11 cellular contexts compared by ENCODE assay signal in the genomic region with DNA sequence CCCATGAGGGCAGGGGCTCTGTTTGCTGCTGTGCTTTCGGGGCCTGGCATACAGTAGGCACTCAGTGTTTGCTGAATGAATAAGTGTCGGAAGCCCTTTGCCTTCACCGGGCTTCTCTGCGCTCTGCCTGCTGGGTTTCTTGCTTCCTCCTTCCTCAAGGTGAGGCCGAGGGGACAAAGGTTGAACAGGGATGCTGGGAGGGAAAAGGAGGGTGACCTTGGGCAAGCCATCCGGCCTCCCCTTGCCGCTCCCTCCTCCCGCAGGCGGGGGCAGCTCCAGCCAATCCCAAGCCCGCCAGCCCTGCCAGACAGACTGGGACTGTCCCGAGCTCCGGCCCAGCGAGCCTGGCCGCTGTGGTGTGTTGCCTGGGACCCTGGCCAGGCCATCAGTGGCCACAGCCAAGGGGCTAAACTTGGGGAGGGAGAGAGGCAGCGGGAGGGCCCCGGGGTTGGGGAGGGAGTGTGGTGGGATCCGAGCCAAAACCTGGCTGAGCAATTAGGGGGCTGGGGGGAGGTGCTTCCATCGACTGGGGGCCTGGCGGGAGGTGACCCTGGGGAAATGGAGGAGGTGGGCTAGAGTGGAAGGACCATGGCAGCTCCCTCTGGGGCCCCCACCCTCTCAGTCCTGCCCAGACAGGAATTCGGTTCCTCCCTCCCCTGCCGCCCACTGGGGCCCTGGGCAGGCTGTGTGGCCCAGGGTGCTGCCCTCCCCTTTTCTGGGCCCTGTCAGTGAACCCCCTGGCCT. TPM values are rescaled to one million over a fixed set of nuclear protein-coding genes. Genes with fewer than 3 reads are reported as not detected.
DNase-seq lines count a peak whose midpoint lies in the region; ATAC-seq, FAIRE-seq and TF ChIP-seq lines count a peak whose summit lies in the region.
"Had no signal": no experiment of that assay in that cellular context is flagged by ENCODE, and none has a peak within 500 bp of the region (broad histone marks: within the 10 kb centered on the region; RNA-seq: fewer than 3 reads in every experiment).

No MANE protein-coding gene starts in this region.

- peak; percentile 48 for FAIRE-seq in H1 (lab: Jason Lieb, UNC)
- FAIRE-seq: colon had no signal

- H2BK15ac ChIP-seq in H1 (ENCODE audit: low read length), result peak overlapping the region; percentile 100; the same call in 1 of the 2 replicates

- intact Hi-C loops in right lobe of liver (cut with DNase I), result loop anchor here in 1 of 2 donors (10.0 kb wide), 1 partner anchor 145 kb away; no protein-coding TSS in a partner anchor

- H3K9ac ChIP-seq in H1 (replicated peaks in 1 of 4; ENCODE audit: extremely low read depth in 1 of 4, low read depth in 3 of 4, low read length in 3 of 4) (peak overlapping the region in 3 of 4 experiments; percentile 71 to 90 (median 85); a peak in 6 of 7 replicates), stomach smooth muscle (ENCODE audit: low read length in 2 of 2) (peak overlapping the region in 1 of 2 donors; percentile 36)

- H3K4me3 ChIP-seq in H1 (ENCODE audit: extremely low read depth in 1 of 4, insufficient read depth in 2 of 4, low read depth in 3 of 4, low read length in 4 of 4) (peak overlapping the region; percentile 35 to 86 (median 54)), right lobe of liver (no peak overlapping the region), stomach smooth muscle (ENCODE audit: low read length in 2 of 2) (peak overlapping the region in 1 of 2 donors; percentile 61)

- TF ChIP-seq EP300 in H1 (IDR thresholded peaks at IDR 0.05; ENCODE audit: borderline replicate concordance in 1 of 2, low read depth in 2 of 2, low read length in 2 of 2), result no peak

- ATAC-seq in right lobe of liver (peak; percentile 42 to 55 (median 46)), HG03565 (IDR thresholded peaks at IDR 0.05; ENCODE audit: unreplicated experiment) (no peak)

- H2BK5ac ChIP-seq in H1 (ENCODE audit: low read depth, low read length), result peak overlapping the region; percentile 99

- no peak overlapping the region for H3K23ac ChIP-seq in H1 (ENCODE audit: insufficient read length)

- H3K14ac ChIP-seq in H1 (ENCODE audit: insufficient read length), result peak overlapping the region; percentile 69

- peaks cover 9% of the 10 kb centered on the region for H3K4me1 Mint-ChIP-seq in activated CD4-positive, alpha-beta memory T cell treated with anti-CD3 and anti-CD28 coated beads, Interleukin-2, amount 10 ng/mL, durations not matched to agents 7 days and 5 days

- H4K8ac ChIP-seq in H1 (ENCODE audit: extremely low read depth, insufficient read depth, low read length), result peak overlapping the region; percentile 95; the same call in 1 of the 2 replicates

- H3K4me2 ChIP-seq in H1 (ENCODE audit: insufficient read depth in 1 of 2, low read depth in 2 of 2, low read length in 2 of 2), result peak overlapping the region; percentile 89 to 97

- H3K18ac ChIP-seq in H1 (ENCODE audit: extremely low read depth, low read length), result peak overlapping the region; percentile 100

- H3K79me1 ChIP-seq in H1 (ENCODE audit: low read depth, low read length), result peaks cover 4% of the 10 kb centered on the region

- H3K79me2 ChIP-seq in H1 (ENCODE audit: control insufficient read depth in 1 of 2, insufficient read depth in 2 of 2, low read length in 2 of 2), result peaks cover 3 to 12% of the 10 kb centered on the region in 2 experiments; a peak in 3 of 4 replicates

- peaks cover 2 to 30% (median 26%) of the 10 kb centered on the region in 4 experiments for H3K4me1 ChIP-seq in H1 (replicated peaks in 1 of 4; ENCODE audit: control insufficient read depth in 3 of 4, insufficient read depth in 4 of 4, low read length in 3 of 4)
- peaks cover 0 to 31% (median 9%) of the 10 kb centered on the region in 4 donors for H3K4me1 ChIP-seq in right lobe of liver
- peaks cover 48% of the 10 kb centered on the region for H3K4me1 ChIP-seq in stomach smooth muscle (ENCODE audit: control insufficient read depth, insufficient read depth, low read length)

- TF ChIP-seq RAD21 in H1 (IDR thresholded peaks at IDR 0.05 in 1 of 2, conservative IDR thresholded peaks at IDR 0.05 in 1 of 2; ENCODE audit: low read depth in 2 of 2, low read length in 2 of 2), result no peak

- WGBS in H1 (ENCODE audit: extremely low coverage in 1 of 2, insufficient coverage in 1 of 2, insufficient read length in 1 of 2, insufficient replicate concordance in 2 of 2, low coverage in 1 of 2, low lambda C conversion rate in 2 of 2, missing lambda C conversion rate in 1 of 2), 2 experiments, result 4% methylated on average over 16 of the region's 21 CpGs; no CpG with 5 or more reads in 1 of the 2 experiments
- no CpG with 5 or more reads among the region's 21 CpGs for WGBS in right lobe of liver (ENCODE audit: insufficient coverage, low coverage, low lambda C conversion rate, missing lambda C conversion rate)

- H3K56ac ChIP-seq in H1 (replicated peaks; ENCODE audit: insufficient read length, low read depth, low read length), result peak overlapping the region; percentile 93

- no peak overlapping the region for H2AFZ ChIP-seq in H1 (ENCODE audit: low read length)

- CTCF ChIA-PET in H1 (lab: Charles Lee; ENCODE audit: partially characterized antibody), result interaction anchor here (0.6 to 9.3 kb wide), 32 partner anchors 9 to 228 kb away, joined by 3 to 129 read pairs (median 5); partner anchors contain the start of genes COX8A, MARK2 and NAA40
- CTCF ChIA-PET in activated CD4-positive, alpha-beta memory T cell treated with anti-CD3 and anti-CD28 coated beads, Interleukin-2, amount 10 ng/mL, durations not matched to agents 7 days and 5 days (lab: Charles Lee), result interaction anchor here (0.7 to 2.5 kb wide), 3 partner anchors 82 to 282 kb away, joined by 3 to 11 read pairs (median 3); partner anchors contain the start of gene MARK2

- peaks cover 4 to 5% of the 10 kb centered on the region in 2 experiments for H4K20me1 ChIP-seq in H1 (replicated peaks in 1 of 2; ENCODE audit: control insufficient read depth in 1 of 2, insufficient read depth in 2 of 2, low read length in 2 of 2)

- H2BK12ac ChIP-seq in H1 (ENCODE audit: low read depth, low read length), result peak overlapping the region; percentile 97

- TF ChIP-seq CTCF in H1 (IDR thresholded peaks at IDR 0.05; ENCODE audit: control extremely low read depth in 1 of 3, insufficient read depth in 1 of 3, low read depth in 1 of 3, low read length in 3 of 3), result no peak
- no peak for TF ChIP-seq CTCF in right lobe of liver (IDR thresholded peaks at IDR 0.05)

- no peak overlapping the region for H3K4me3 Mint-ChIP-seq in activated CD4-positive, alpha-beta memory T cell treated with anti-CD3 and anti-CD28 coated beads, Interleukin-2, amount 10 ng/mL, durations not matched to agents 7 days and 5 days
- H3K4me3 Mint-ChIP-seq: HFFc6 had no signal

- peak overlapping the region; percentile 96 for H3K4ac ChIP-seq in H1 (replicated peaks; ENCODE audit: insufficient read length, low read depth, low read length)

- peaks cover 0 to under 1% (median 0%) of the 10 kb centered on the region in 4 experiments; a peak in 2 of 8 replicates for H3K36me3 ChIP-seq in H1 (ENCODE audit: control insufficient read depth in 2 of 4, insufficient read depth in 4 of 4, low read length in 3 of 4)
- no peaks in the 10 kb centered on the region for H3K36me3 ChIP-seq in right lobe of liver
- H3K36me3 ChIP-seq in stomach smooth muscle (ENCODE audit: control insufficient read depth in 2 of 2, insufficient read depth in 2 of 2, low read length in 2 of 2), result no peaks in the 10 kb centered on the region

- peaks cover 36% of the 10 kb centered on the region for H3K27me3 Mint-ChIP-seq in activated CD4-positive, alpha-beta memory T cell treated with anti-CD3 and anti-CD28 coated beads, Interleukin-2, amount 10 ng/mL, durations not matched to agents 7 days and 5 days

- H3K27ac Mint-ChIP-seq in activated CD4-positive, alpha-beta memory T cell treated with anti-CD3 and anti-CD28 coated beads, Interleukin-2, amount 10 ng/mL, durations not matched to agents 7 days and 5 days, result no peak overlapping the region
- H3K27ac Mint-ChIP-seq: HFFc6 had no signal

- H3K27ac ChIP-seq in H1 (ENCODE audit: low read depth, low read length) (peak overlapping the region; percentile 95), right lobe of liver (no peak overlapping the region), stomach smooth muscle (ENCODE audit: low read length) (peak overlapping the region; percentile 78)

- POLR2A ChIA-PET in H1 (lab: Charles Lee; ENCODE audit: partially characterized antibody), result interaction anchor here (0.6 to 10.7 kb wide), 31 partner anchors 11 to 1079 kb away, joined by 3 to 173 read pairs (median 4); partner anchors contain the start of genes COX8A, MARK2, NAA40 and STIP1
- POLR2A ChIA-PET in activated CD4-positive, alpha-beta memory T cell treated with anti-CD3 and anti-CD28 coated beads, Interleukin-2, amount 10 ng/mL, durations not matched to agents 7 days and 5 days (lab: Charles Lee), result interaction anchor here (1.1 kb wide), 1 partner anchor 54 kb away, joined by 3 read pairs; the partner anchor contains the start of gene COX8A

- peak overlapping the region; percentile 100 for H4K91ac ChIP-seq in H1 (replicated peaks; ENCODE audit: insufficient read length, low read length)

- H3K9me3 ChIP-seq in H1 (ENCODE audit: insufficient read depth in 2 of 2, low read depth in 1 of 2, low read length in 1 of 2), result no peaks in the 10 kb centered on the region
- no peaks in the 10 kb centered on the region for H3K9me3 ChIP-seq in right lobe of liver
- H3K9me3 ChIP-seq in stomach smooth muscle (ENCODE audit: control insufficient read depth in 2 of 2, low read length in 2 of 2), result no peaks in the 10 kb centered on the region

- H3K27me3 ChIP-seq in H1 (replicated peaks in 1 of 4; ENCODE audit: control insufficient read depth in 3 of 4, extremely low read depth in 1 of 4, insufficient read depth in 3 of 4, low read length in 3 of 4) (peaks cover 0 to 5% (median 0%) of the 10 kb centered on the region in 4 experiments; a peak in 2 of 7 replicates), right lobe of liver (peaks cover 0 to 5% of the 10 kb centered on the region in 2 donors), stomach smooth muscle (ENCODE audit: control insufficient read depth in 1 of 2, insufficient read depth in 2 of 2, low read length in 2 of 2) (no peaks in the 10 kb centered on the region)

- H2AK5ac ChIP-seq in H1 (ENCODE audit: low read depth, low read length), result peak overlapping the region; percentile 91; the same call in 1 of the 2 replicates

- H2BK20ac ChIP-seq in H1 (ENCODE audit: low read length), result peak overlapping the region; percentile 90

- TF ChIP-seq POLR2A in H1 (IDR thresholded peaks at IDR 0.05; ENCODE audit: control extremely low read depth in 1 of 2, low read depth in 2 of 2, low read length in 2 of 2) (no peak; a peak in 1 of 3 replicates), right lobe of liver (IDR thresholded peaks at IDR 0.05) (no peak)

- no peaks in the 10 kb centered on the region for H3K9me3 Mint-ChIP-seq in activated CD4-positive, alpha-beta memory T cell treated with anti-CD3 and anti-CD28 coated beads, Interleukin-2, amount 10 ng/mL, durations not matched to agents 7 days and 5 days
- H3K9me3 Mint-ChIP-seq: HFFc6 had no signal

- H3K36me3 Mint-ChIP-seq in activated CD4-positive, alpha-beta memory T cell treated with anti-CD3 and anti-CD28 coated beads, Interleukin-2, amount 10 ng/mL, durations not matched to agents 7 days and 5 days (ENCODE audit: low read depth), result no peaks in the 10 kb centered on the region

- DNase-seq in HuH-7 (ENCODE audit: low spot score) (peak; percentile 39), H1 (ENCODE audit: low read depth in 1 of 2, low spot score in 2 of 2) (peak in 1 of 2 experiments; percentile 85), right lobe of liver (no peak), HUDEP-2 (lab: John Stamatoyannopoulos, UW; ENCODE audit: unreplicated experiment in 76 of 76) (no peak), activated T-cell treated with anti-CD3 and anti-CD28 coated beads for 4 hours (no peak)
- no peak for DNase-seq in activated CD4-positive, alpha-beta memory T cell treated with anti-CD3 and anti-CD28 coated beads, Interleukin-2, amount 10 ng/mL, durations not matched to agents 7 days and 5 days
- DNase-seq: HFFc6, NCI-H1417 treated with DMSO at 0.1 percent for 48 hours had no signal

- peaks cover 29% of the 10 kb centered on the region for H3K23me2 ChIP-seq in H1 (ENCODE audit: low read depth, low read length)

- H2BK120ac ChIP-seq in H1 (replicated peaks; ENCODE audit: low read depth, low read length), result peak overlapping the region; percentile 76

- H4K5ac ChIP-seq in H1 (ENCODE audit: insufficient read length, low read depth, low read length), result peak overlapping the region; percentile 98

RNA-seq across cellular contexts. Expression of gene RCOR2, which starts 3.3 kb away (rescaled TPM):
- total RNA-seq in H1 (2021; fragmentation: NEBNext Ultra II Directional; extraction: Animal tissue kit (Norgen Biotek cat#: 25700)), result 78.0 and 80.1 TPM in 2 replicates
- polyA plus RNA-seq in H1 (2011; rRNA removed), result 54.6 and 75.9 TPM in 2 replicates
- 67.2 TPM for polyA plus RNA-seq in H1 (2011; cell fraction: cytosol; rRNA removed)
- polyA plus RNA-seq in H1 (2011; cell fraction: nucleus; rRNA removed), result 110 TPM
- polyA plus RNA-seq in H1 (2012, experiment 1 of 2), result 55.1 to 84.2 TPM (median 78.1 TPM) in 4 replicates
- polyA plus RNA-seq in H1 (2012, experiment 2 of 2), result 64.1 TPM
- 47.1 TPM for polyA plus RNA-seq in H1 (2013, experiment 1 of 2)
- 41.5 TPM for polyA plus RNA-seq in H1 (2013, experiment 2 of 2)
- polyA minus RNA-seq in H1 (2011; rRNA and poly(A)+ RNA removed), result 54.5 and 69.3 TPM in 2 replicates
- 50.3 TPM for polyA minus RNA-seq in H1 (2011; cell fraction: cytosol; rRNA and poly(A)+ RNA removed)
- polyA minus RNA-seq in H1 (2011; cell fraction: nucleus; rRNA and poly(A)+ RNA removed), result 42.1 TPM
- total RNA-seq in right lobe of liver, result under 1 TPM in 1 of 6 experiments, not detected in 5; 0.15 TPM
- not detected for total RNA-seq in activated CD4-positive, alpha-beta memory T cell treated with anti-CD3 and anti-CD28 coated beads, Interleukin-2, amount 10 ng/mL, durations not matched to agents 7 days and 5 days

RNA-seq across cellular contexts. Expression of gene NAA40, which starts 18.5 kb away (rescaled TPM):
- 31.1 and 34.1 TPM in 2 replicates for total RNA-seq in H1 (2021; fragmentation: NEBNext Ultra II Directional; extraction: Animal tissue kit (Norgen Biotek cat#: 25700))
- 20.0 and 23.7 TPM in 2 replicates for polyA plus RNA-seq in H1 (2011; rRNA removed)
- polyA plus RNA-seq in H1 (2011; cell fraction: cytosol; rRNA removed), result 27.8 TPM
- 43.0 TPM for polyA plus RNA-seq in H1 (2011; cell fraction: nucleus; rRNA removed)
- polyA plus RNA-seq in H1 (2012, experiment 1 of 2), result 24.6 to 30.7 TPM (median 25.7 TPM) in 4 replicates
- polyA plus RNA-seq in H1 (2012, experiment 2 of 2), result 18.0 TPM
- 14.5 TPM for polyA plus RNA-seq in H1 (2013, experiment 1 of 2)
- 13.6 TPM for polyA plus RNA-seq in H1 (2013, experiment 2 of 2)
- polyA minus RNA-seq in H1 (2011; rRNA and poly(A)+ RNA removed), result 20.8 and 23.4 TPM in 2 replicates
- polyA minus RNA-seq in H1 (2011; cell fraction: cytosol; rRNA and poly(A)+ RNA removed), result 10.6 TPM
- 20.5 TPM for polyA minus RNA-seq in H1 (2011; cell fraction: nucleus; rRNA and poly(A)+ RNA removed)
- 1 to 10 TPM; 3.6 to 7.5 (median 4.6) TPM for total RNA-seq in right lobe of liver
- total RNA-seq in activated CD4-positive, alpha-beta memory T cell treated with anti-CD3 and anti-CD28 coated beads, Interleukin-2, amount 10 ng/mL, durations not matched to agents 7 days and 5 days, result 10 to 100 TPM; 28.9 to 31.1 TPM

RNA-seq across cellular contexts. Expression of gene COX8A, which starts 54.1 kb away (rescaled TPM):
- 365 and 413 TPM in 2 replicates for total RNA-seq in H1 (2021; fragmentation: NEBNext Ultra II Directional; extraction: Animal tissue kit (Norgen Biotek cat#: 25700))
- polyA plus RNA-seq in H1 (2011; rRNA removed), result 1,720 and 2,058 TPM in 2 replicates
- 801 TPM for polyA plus RNA-seq in H1 (2011; cell fraction: cytosol; rRNA removed)
- polyA plus RNA-seq in H1 (2011; cell fraction: nucleus; rRNA removed), result 895 TPM
- polyA plus RNA-seq in H1 (2012, experiment 1 of 2), result 439 to 800 TPM (median 741 TPM) in 4 replicates
- 1,693 TPM for polyA plus RNA-seq in H1 (2012, experiment 2 of 2)
- polyA plus RNA-seq in H1 (2013, experiment 1 of 2), result 891 TPM
- 816 TPM for polyA plus RNA-seq in H1 (2013, experiment 2 of 2)
- polyA minus RNA-seq in H1 (2011; rRNA and poly(A)+ RNA removed), result 145 and 160 TPM in 2 replicates
- 241 TPM for polyA minus RNA-seq in H1 (2011; cell fraction: cytosol; rRNA and poly(A)+ RNA removed)
- 152 TPM for polyA minus RNA-seq in H1 (2011; cell fraction: nucleus; rRNA and poly(A)+ RNA removed)
- total RNA-seq in right lobe of liver, result 100 to 1,000 TPM; 144 to 385 (median 177) TPM
- 100 to 1,000 TPM; 506 to 527 TPM for total RNA-seq in activated CD4-positive, alpha-beta memory T cell treated with anti-CD3 and anti-CD28 coated beads, Interleukin-2, amount 10 ng/mL, durations not matched to agents 7 days and 5 days

Comparison
In these comparisons a context has a peak if more than half of its experiments do, and no peak if none do; other contexts are left out.
1. H3K27ac ChIP-seq: peak in H1 (single experiment) and stomach smooth muscle (single experiment); none in right lobe of liver (0 of 3).
2. H3K4me3 ChIP-seq: peak in H1 (4 of 4); none in right lobe of liver (0 of 3).
3. RNA of gene RCOR2, which starts 3.3 kb away (total RNA-seq): 78.0 to 80.1 TPM in H1; not detected in activated CD4-positive, alpha-beta memory T cell treated with anti-CD3 and anti-CD28 coated beads, Interleukin-2, amount 10 ng/mL, durations not matched to agents 7 days and 5 days and 0.15 TPM in right lobe of liver; every median in the first group is over 10 times any median in the second.